8 cellular contexts compared by ENCODE assay signal in genomic region chr11:65498977-65499712, GRCh38. TPM values are rescaled to one million over a fixed set of nuclear protein-coding genes. Genes with fewer than 3 reads are reported as not detected.
A peak's percentile ranks its signal among the peaks of the same experiment; 100 is the strongest.
DNase-seq lines count a peak whose midpoint lies in the region; ATAC-seq, FAIRE-seq and TF ChIP-seq lines count a peak whose summit lies in the region.

Gene MALAT1, plus strand, starts transcription at chr11:65499045.

- H3K4me3 Mint-ChIP-seq in natural killer cell, result no peak within 1 kb of the TSS
- no peak within 1 kb of the TSS for H3K4me3 Mint-ChIP-seq in stimulated activated naive B cell treated with anti-CD40 and anti-IgM and Interleukin-4, amounts not matched to agents 10 μg/mL and 1 μg/mL and 100 μg/mL, for 72 hours

- intact Hi-C loops in natural killer cell (cut with micrococcal nuclease), result loop anchor here (1.0 kb wide), 1 partner anchor 74 kb away; no protein-coding TSS in a partner anchor

- peaks cover 26 to 29% of the 10 kb centered on the region in 2 donors for H3K4me1 Mint-ChIP-seq in natural killer cell
- peaks cover 25 to 40% of the 10 kb centered on the region in 2 donors for H3K4me1 Mint-ChIP-seq in stimulated activated naive B cell treated with anti-CD40 and anti-IgM and Interleukin-4, amounts not matched to agents 10 μg/mL and 1 μg/mL and 100 μg/mL, for 72 hours

- peak within 1 kb of the TSS; percentile 100 for H3K27ac ChIP-seq in fibroblast of lung (ENCODE audit: insufficient read depth, low read length)

- peak within 1 kb of the TSS; percentile 88 for H3K4me2 ChIP-seq in fibroblast of lung (ENCODE audit: extremely low read depth, insufficient read depth, low read length)

- peak within 1 kb of the TSS; percentile 97 for H3K9ac ChIP-seq in fibroblast of lung (ENCODE audit: insufficient read depth, low read length)

- no peaks in the 10 kb centered on the region for H3K27me3 Mint-ChIP-seq in natural killer cell (ENCODE audit: low read depth in 2 of 2)
- no peaks in the 10 kb centered on the region for H3K27me3 Mint-ChIP-seq in stimulated activated naive B cell treated with anti-CD40 and anti-IgM and Interleukin-4, amounts not matched to agents 10 μg/mL and 1 μg/mL and 100 μg/mL, for 72 hours

- no peaks in the 10 kb centered on the region for H3K9me3 Mint-ChIP-seq in natural killer cell
- H3K9me3 Mint-ChIP-seq in stimulated activated naive B cell treated with anti-CD40 and anti-IgM and Interleukin-4, amounts not matched to agents 10 μg/mL and 1 μg/mL and 100 μg/mL, for 72 hours, result no peaks in the 10 kb centered on the region

- no peak within 1 kb of the TSS for H3K27ac Mint-ChIP-seq in natural killer cell
- no peak within 1 kb of the TSS for H3K27ac Mint-ChIP-seq in stimulated activated naive B cell treated with anti-CD40 and anti-IgM and Interleukin-4, amounts not matched to agents 10 μg/mL and 1 μg/mL and 100 μg/mL, for 72 hours

- peaks cover 4% of the 10 kb centered on the region for H3K36me3 ChIP-seq in fibroblast of lung (ENCODE audit: control insufficient read depth, insufficient read depth, low read length)

- H3K9me3 ChIP-seq in fibroblast of lung (ENCODE audit: control insufficient read depth, insufficient read depth, low read depth, low read length), result no peaks in the 10 kb centered on the region

- DNase-seq in GM18507 (ENCODE audit: extremely low spot score, insufficient read length, low read depth), result no peak
- DNase-seq in LNCaP clone FGC (ENCODE audit: low read depth), result peak; percentile 85
- DNase-seq in RPMI8226, result peak; percentile 98
- peak; percentile 89 for DNase-seq in activated T-helper 1 cell treated with Interleukin-2 at 50 U/mL for 16 hours (ENCODE audit: low read depth)
- DNase-seq in fibroblast of lung (ENCODE audit: low read depth in 2 of 2), result peak; percentile 92 to 98
- DNase-seq in natural killer cell, result peak; percentile 97
- peak; percentile 86 for DNase-seq in stimulated activated naive B cell treated with anti-CD40 and anti-IgM and Interleukin-4, amounts not matched to agents 10 μg/mL and 1 μg/mL and 100 μg/mL, for 72 hours

- peaks cover 12% of the 10 kb centered on the region for H3K4me1 ChIP-seq in fibroblast of lung (ENCODE audit: control insufficient read depth, extremely low read depth, insufficient read depth, low read length)

- ATAC-seq in natural killer cell (peak; percentile 20 to 51 (median 33)), HG03520 (IDR thresholded peaks at IDR 0.05; ENCODE audit: unreplicated experiment) (no peak)
- ATAC-seq in stimulated activated naive B cell treated with anti-CD40 and anti-IgM and Interleukin-4, amounts not matched to agents 10 μg/mL and 1 μg/mL and 100 μg/mL, for 72 hours (replicated peaks), result peak; percentile 7 to 13

- no peaks in the 10 kb centered on the region for H3K27me3 ChIP-seq in fibroblast of lung (ENCODE audit: control insufficient read depth, insufficient read depth, low read length)

- H3K36me3 Mint-ChIP-seq in natural killer cell, result no peaks in the 10 kb centered on the region
- H3K36me3 Mint-ChIP-seq in stimulated activated naive B cell treated with anti-CD40 and anti-IgM and Interleukin-4, amounts not matched to agents 10 μg/mL and 1 μg/mL and 100 μg/mL, for 72 hours, result peaks cover 7 to 12% of the 10 kb centered on the region in 2 donors

- H2AFZ ChIP-seq in fibroblast of lung (ENCODE audit: low read length), result no peak within 1 kb of the TSS

- peaks cover 85% of the 10 kb centered on the region for H3K79me2 ChIP-seq in fibroblast of lung (ENCODE audit: control insufficient read depth, insufficient read depth, low read length)

- peaks cover 3% of the 10 kb centered on the region for H4K20me1 ChIP-seq in fibroblast of lung (ENCODE audit: control insufficient read depth, extremely low read depth, insufficient read depth, low read length)

- H3K4me3 ChIP-seq in LNCaP clone FGC (ENCODE audit: low read depth, low read length), result peak within 1 kb of the TSS; percentile 78
- H3K4me3 ChIP-seq in fibroblast of lung (replicated peaks in 1 of 4; ENCODE audit: control extremely low read depth in 1 of 4, insufficient read depth in 1 of 4, low read depth in 3 of 4, low read length in 4 of 4), result peak within 1 kb of the TSS; percentile 72 to 98 (median 76)

- TF ChIP-seq CTCF in LNCaP clone FGC (IDR thresholded peaks at IDR 0.05; ENCODE audit: control insufficient read depth, extremely low read depth, insufficient read depth) (no peak), fibroblast of lung (conservative IDR thresholded peaks at IDR 0.05 in 1 of 2, IDR thresholded peaks at IDR 0.05 in 1 of 2; ENCODE audit: low read depth in 1 of 2, low read length in 2 of 2) (no peak), natural killer cell (IDR thresholded peaks at IDR 0.05) (no peak)

- peak; percentile 79 for FAIRE-seq in GM18507 (lab: Jason Lieb, UNC)

RNA-seq across cellular contexts. Expression of gene MALAT1, which starts in this region (rescaled TPM):
- total RNA-seq in fibroblast of lung (14,068 and 21,991 TPM in 2 replicates), natural killer cell (over 10,000 TPM; 32,911 to 36,726 (median 33,502) TPM)
- 482 and 583 TPM in 2 replicates for polyA plus RNA-seq in fibroblast of lung
- 274 and 335 TPM in 2 replicates for polyA plus RNA-seq in fibroblast of lung (2012)
- polyA minus RNA-seq in fibroblast of lung (ENCODE audit: low replicate concordance), result 1,820 and 2,014 TPM in 2 replicates
